2 cellular contexts compared by ENCODE assay signal in genomic region chr14:68181395-68182326, GRCh38.
TF ChIP-seq lines count a peak whose summit lies in the region.

No MANE protein-coding gene starts in this region.

TF ChIP-seq in HCT116, 20 proteins besides CTCF, POLR2A, EP300 and RAD21 (continued from another document):
- TF ChIP-seq SP1 (IDR thresholded peaks at IDR 0.05; ENCODE audit: low read depth), result peak; percentile 78
- TF ChIP-seq ZFX (IDR thresholded peaks at IDR 0.05), result no peak
- TF ChIP-seq EZH2phosphoT487 (IDR thresholded peaks at IDR 0.05; ENCODE audit: borderline replicate concordance), result no peak
- TF ChIP-seq ZNF274 (IDR thresholded peaks at IDR 0.05; ENCODE audit: low read depth, low read length), result no peak
- TF ChIP-seq ELF1 (IDR thresholded peaks at IDR 0.05; ENCODE audit: borderline replicate concordance, low read depth), result no peak; the same call in 1 of the 2 replicates
- TF ChIP-seq, protein P1, sequence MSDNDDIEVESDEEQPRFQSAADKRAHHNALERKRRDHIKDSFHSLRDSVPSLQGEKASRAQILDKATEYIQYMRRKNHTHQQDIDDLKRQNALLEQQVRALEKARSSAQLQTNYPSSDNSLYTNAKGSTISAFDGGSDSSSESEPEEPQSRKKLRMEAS (IDR thresholded peaks at IDR 0.05), result no peak
TF ChIP-seq in HCT116: peak in this region for 7.

TF ChIP-seq in liver, 16 proteins besides CTCF, POLR2A, EP300 and RAD21 (continued from another document):
- TF ChIP-seq GABPA (IDR thresholded peaks at IDR 0.05 in 1 of 2, conservative IDR thresholded peaks at IDR 0.05 in 1 of 2) (no peak), NR2F2 (IDR thresholded peaks at IDR 0.05) (no peak), RXRA (IDR thresholded peaks at IDR 0.05) (peak; percentile 51 to 69), JUND (IDR thresholded peaks at IDR 0.05) (peak; percentile 17 to 79)
